ENCODE assay signal across 17 cellular contexts in the genomic region with DNA sequence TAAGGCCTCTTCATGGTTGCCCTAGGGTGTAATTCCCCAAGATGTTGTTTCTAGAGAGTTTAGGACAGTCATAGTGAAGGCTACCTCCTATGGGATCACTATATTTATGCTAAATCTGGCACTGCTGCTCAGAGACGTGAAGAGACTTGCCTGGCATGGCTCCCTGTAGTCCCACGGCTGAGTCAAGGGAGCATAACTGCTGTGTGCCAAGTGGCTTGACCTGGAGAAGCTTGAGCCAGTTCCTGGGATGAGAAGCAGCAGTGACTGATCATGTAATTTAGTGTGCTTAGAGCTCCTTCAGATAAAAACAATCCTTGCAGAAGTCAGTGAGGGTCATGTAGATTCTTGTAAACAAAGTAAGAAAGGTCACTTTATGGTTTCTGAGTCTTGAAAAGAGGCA.
A peak's percentile ranks its signal among the peaks of the same experiment; 100 is the strongest.
DNase-seq lines count a peak whose midpoint lies in the region; ATAC-seq and TF ChIP-seq lines count a peak whose summit lies in the region.
"Had no signal": no experiment of that assay in that cellular context is flagged by ENCODE, and none has a peak within 500 bp of the region (broad histone marks: within the 10 kb centered on the region; RNA-seq: fewer than 3 reads in every experiment).

No MANE protein-coding gene starts in this region.

- DNase-seq in GM03348 (ENCODE audit: low spot score) (peak; percentile 49), PC-9 (no peak), fibroblast of gingiva (ENCODE audit: low read depth) (peak; percentile 73), trophoblast cell (no peak), activated T-cell treated with anti-CD3 and anti-CD28 coated beads for 4 hours (no peak), Caco-2 (no peak), spleen (no peak)
- DNase-seq in natural killer cell treated with Interleukin-12 subunit alpha and Interleukin-12 subunit beta and Interleukin-15 and Interleukin-18, amount 100 ng/mL, for 72 hours (ENCODE audit: low spot score) = no peak
- DNase-seq: activated CD8-positive, alpha-beta memory T cell treated with anti-CD3 and anti-CD28 coated beads for 24 hours; activated naive CD4-positive, alpha-beta T cell treated with anti-CD3 and anti-CD28 coated beads for 36 hours; C1 segment of cervical spinal cord; GDM1; mesendoderm; SHP77; stimulated activated naive CD8-positive, alpha-beta T cell treated with anti-CD3 and anti-CD28 coated beads, Interleukin-15, amount 100 ng/mL, for 72 hours had no signal

- H3K9me2 ChIP-seq in PC-9 (ENCODE audit: insufficient read depth) = no peaks in the 10 kb centered on the region

- no peaks in the 10 kb centered on the region for H3K36me3 Mint-ChIP-seq in natural killer cell treated with Interleukin-12 subunit alpha and Interleukin-12 subunit beta and Interleukin-15 and Interleukin-18, amount 100 ng/mL, for 72 hours
- H3K36me3 Mint-ChIP-seq in Caco-2 (ENCODE audit: insufficient read depth, unreplicated experiment) = no peaks in the 10 kb centered on the region

- WGBS in trophoblast cell (ENCODE audit: extremely low coverage, insufficient coverage, insufficient read length) = no CpG with 5 or more reads among the region's 2 CpGs
- WGBS in spleen, 5 donors = 55 to 75% (median 67%) methylated on average over 2 of the region's 2 CpGs

- peak overlapping the region; percentile 64 for H2AK5ac ChIP-seq in trophoblast cell (ENCODE audit: low read length)

- H3K79me1 ChIP-seq in trophoblast cell (ENCODE audit: low read length) = peaks cover 4% of the 10 kb centered on the region

- H3K23ac ChIP-seq in trophoblast cell (ENCODE audit: low read length) = no peak overlapping the region

- H3K14ac ChIP-seq in trophoblast cell (ENCODE audit: low read length) = peak overlapping the region; percentile 70

- CTCF ChIA-PET in PC-9 (lab: Charles Lee) (no interaction called here), Caco-2 (lab: Charles Lee) (no interaction called here)

- H4K20me1 ChIP-seq in PC-9 (ENCODE audit: insufficient read depth) = no peaks in the 10 kb centered on the region

- H2BK120ac ChIP-seq in trophoblast cell (ENCODE audit: insufficient read depth, low read length, poor library complexity) = no peak overlapping the region

- peak overlapping the region; percentile 52; the same call in 1 of the 2 replicates for H2AFZ ChIP-seq in PC-9
- H2AFZ ChIP-seq in trophoblast cell (ENCODE audit: insufficient read depth, low read length, poor library complexity) = no peak overlapping the region
- H2AFZ ChIP-seq: hepatocyte had no signal

- H3K36me3 ChIP-seq in PC-9 (ENCODE audit: low read depth) = no peaks in the 10 kb centered on the region
- H3K36me3 ChIP-seq in trophoblast cell (ENCODE audit: control insufficient read depth in 1 of 2, insufficient read depth in 2 of 2, low read length in 2 of 2) = no peaks in the 10 kb centered on the region
- H3K36me3 ChIP-seq in Caco-2 (ENCODE audit: control insufficient read depth, insufficient read depth, low read length) = no peaks in the 10 kb centered on the region
- H3K36me3 ChIP-seq in spleen = no peaks in the 10 kb centered on the region

- intact Hi-C loops in PC-9 (cut with micrococcal nuclease; ENCODE audit: unreplicated experiment) (no loop called here), Caco-2 (cut with micrococcal nuclease; ENCODE audit: unreplicated experiment) (no loop called here), spleen (cut with DNase I; ENCODE audit: low total_unique reads) (no loop called here)

- no peak overlapping the region for H3K4me3 Mint-ChIP-seq in natural killer cell treated with Interleukin-12 subunit alpha and Interleukin-12 subunit beta and Interleukin-15 and Interleukin-18, amount 100 ng/mL, for 72 hours
- H3K4me3 Mint-ChIP-seq in Caco-2 (ENCODE audit: unreplicated experiment) = no peak overlapping the region
- H3K4me3 Mint-ChIP-seq: activated naive CD4-positive, alpha-beta T cell treated with anti-CD3 and anti-CD28 coated beads for 36 hours; stimulated activated naive CD8-positive, alpha-beta T cell treated with anti-CD3 and anti-CD28 coated beads, Interleukin-15, amount 100 ng/mL, for 72 hours had no signal

- no peak overlapping the region for H3K18ac ChIP-seq in trophoblast cell (ENCODE audit: low read length)

- H3K4me1 ChIP-seq in PC-9 (replicated peaks; ENCODE audit: insufficient read depth) = no peaks in the 10 kb centered on the region
- H3K4me1 ChIP-seq in trophoblast cell (ENCODE audit: control insufficient read depth in 1 of 2, insufficient read depth in 2 of 2, low read length in 2 of 2) = peaks cover 4% of the 10 kb centered on the region in 2 experiments
- peaks cover 21% of the 10 kb centered on the region for H3K4me1 ChIP-seq in Caco-2
- no peaks in the 10 kb centered on the region for H3K4me1 ChIP-seq in spleen

- H4K8ac ChIP-seq in trophoblast cell (ENCODE audit: low read depth, low read length) = no peak overlapping the region

- H3K27ac Mint-ChIP-seq in natural killer cell treated with Interleukin-12 subunit alpha and Interleukin-12 subunit beta and Interleukin-15 and Interleukin-18, amount 100 ng/mL, for 72 hours = no peak overlapping the region
- H3K27ac Mint-ChIP-seq in Caco-2 (ENCODE audit: unreplicated experiment) = no peak overlapping the region
- H3K27ac Mint-ChIP-seq: activated naive CD4-positive, alpha-beta T cell treated with anti-CD3 and anti-CD28 coated beads for 36 hours; progenitor cell of endocrine pancreas; stimulated activated naive CD8-positive, alpha-beta T cell treated with anti-CD3 and anti-CD28 coated beads, Interleukin-15, amount 100 ng/mL, for 72 hours had no signal

- BruUV-seq in PC-9 (replicated peaks; lab: Mats Ljungman, UMichigan) = no TSS peak
- BruUV-seq in Caco-2 (replicated peaks; lab: Mats Ljungman, UMichigan) = no TSS peak

- H3K9ac ChIP-seq in trophoblast cell (ENCODE audit: low read length) = no peak overlapping the region

- H3K4me3 ChIP-seq in PC-9 (no peak overlapping the region), trophoblast cell (ENCODE audit: low read depth, low read length) (no peak overlapping the region), Caco-2 (ENCODE audit: low read depth, low read length) (no peak overlapping the region), spleen (no peak overlapping the region)
- H3K4me3 ChIP-seq: hepatocyte had no signal

- no peak overlapping the region for H2BK5ac ChIP-seq in trophoblast cell (ENCODE audit: low read depth, low read length, poor library complexity)

- H3K27me3 Mint-ChIP-seq in natural killer cell treated with Interleukin-12 subunit alpha and Interleukin-12 subunit beta and Interleukin-15 and Interleukin-18, amount 100 ng/mL, for 72 hours = peaks cover 12 to 40% of the 10 kb centered on the region in 2 donors
- H3K27me3 Mint-ChIP-seq in Caco-2 (ENCODE audit: insufficient read depth, unreplicated experiment) = no peaks in the 10 kb centered on the region
- H3K27me3 Mint-ChIP-seq: progenitor cell of endocrine pancreas; stimulated activated naive CD8-positive, alpha-beta T cell treated with anti-CD3 and anti-CD28 coated beads, Interleukin-15, amount 100 ng/mL, for 72 hours had no signal

- ATAC-seq in natural killer cell treated with Interleukin-12 subunit alpha and Interleukin-12 subunit beta and Interleukin-15 and Interleukin-18, amount 100 ng/mL, for 72 hours = no peak
- ATAC-seq: stimulated activated naive CD8-positive, alpha-beta T cell treated with anti-CD3 and anti-CD28 coated beads, Interleukin-15, amount 100 ng/mL, for 72 hours had no signal

- H3F3A ChIP-seq in PC-9 (ENCODE audit: insufficient read depth, low read depth) = no peaks in the 10 kb centered on the region

- H3K4me2 ChIP-seq in PC-9 (no peak overlapping the region), trophoblast cell (ENCODE audit: low read length) (no peak overlapping the region)
- H3K4me2 ChIP-seq: hepatocyte had no signal

- H2BK12ac ChIP-seq in trophoblast cell (ENCODE audit: low read length) = peak overlapping the region; percentile 82

- POLR2A ChIA-PET in PC-9 (lab: Charles Lee; ENCODE audit: unreplicated experiment) (no interaction called here), Caco-2 (lab: Charles Lee) (no interaction called here)

- H3K4me1 Mint-ChIP-seq in natural killer cell treated with Interleukin-12 subunit alpha and Interleukin-12 subunit beta and Interleukin-15 and Interleukin-18, amount 100 ng/mL, for 72 hours (ENCODE audit: low read depth in 2 of 2) = no peaks in the 10 kb centered on the region
- peaks cover 19% of the 10 kb centered on the region for H3K4me1 Mint-ChIP-seq in Caco-2 (ENCODE audit: low read depth, unreplicated experiment)
- H3K4me1 Mint-ChIP-seq: stimulated activated naive CD8-positive, alpha-beta T cell treated with anti-CD3 and anti-CD28 coated beads, Interleukin-15, amount 100 ng/mL, for 72 hours had no signal

- no peaks in the 10 kb centered on the region for H3K9me3 Mint-ChIP-seq in natural killer cell treated with Interleukin-12 subunit alpha and Interleukin-12 subunit beta and Interleukin-15 and Interleukin-18, amount 100 ng/mL, for 72 hours
- peaks cover 10% of the 10 kb centered on the region for H3K9me3 Mint-ChIP-seq in Caco-2 (ENCODE audit: unreplicated experiment)
- H3K9me3 Mint-ChIP-seq: activated naive CD4-positive, alpha-beta T cell treated with anti-CD3 and anti-CD28 coated beads for 36 hours; stimulated activated naive CD8-positive, alpha-beta T cell treated with anti-CD3 and anti-CD28 coated beads, Interleukin-15, amount 100 ng/mL, for 72 hours had no signal

- no peak overlapping the region for H3K27ac ChIP-seq in PC-9
- H3K27ac ChIP-seq in trophoblast cell (ENCODE audit: low read depth, low read length) = no peak overlapping the region
- H3K27ac ChIP-seq in spleen = no peak overlapping the region
- H3K27ac ChIP-seq: hepatocyte had no signal

- no peak overlapping the region for H3K4ac ChIP-seq in trophoblast cell (ENCODE audit: low read depth, low read length)

- H3K27me3 ChIP-seq in PC-9 (ENCODE audit: insufficient read depth, low read depth) (no peaks in the 10 kb centered on the region), trophoblast cell (ENCODE audit: insufficient read depth, low read length) (no peaks in the 10 kb centered on the region), Caco-2 (replicated peaks; ENCODE audit: control insufficient read depth, insufficient read depth, low read length) (no peaks in the 10 kb centered on the region), spleen (replicated peaks in 1 of 7) (peaks cover 0 to 6% (median 0%) of the 10 kb centered on the region in 7 donors)
- H3K27me3 ChIP-seq: hepatocyte had no signal

- H4K91ac ChIP-seq in trophoblast cell (ENCODE audit: low read depth, low read length) = peak overlapping the region; percentile 61

- no peak for TF ChIP-seq POLR2A in spleen (IDR thresholded peaks at IDR 0.05)

- TF ChIP-seq CTCF in PC-9 (conservative IDR thresholded peaks at IDR 0.05) = no peak
- no peak for TF ChIP-seq CTCF in Caco-2 (IDR thresholded peaks at IDR 0.05; ENCODE audit: insufficient read depth in 1 of 2, low read depth in 1 of 2, low read length in 1 of 2, severe bottlenecking in 1 of 2, unreplicated experiment in 1 of 2)
- TF ChIP-seq CTCF in spleen (IDR thresholded peaks at IDR 0.05 in 8 of 11, conservative IDR thresholded peaks at IDR 0.05 in 3 of 11) = no peak

- H4K12ac ChIP-seq in trophoblast cell (ENCODE audit: low read depth, low read length) = no peak overlapping the region

- H3K79me2 ChIP-seq in PC-9 (ENCODE audit: low read depth) (no peaks in the 10 kb centered on the region), trophoblast cell (ENCODE audit: control insufficient read depth, insufficient read depth, low read length, poor library complexity) (peaks cover 2% of the 10 kb centered on the region)
- H3K79me2 ChIP-seq: hepatocyte had no signal

- H3K9me3 ChIP-seq in PC-9 (ENCODE audit: insufficient read depth, low read depth) (peaks cover 12% of the 10 kb centered on the region), trophoblast cell (ENCODE audit: insufficient read depth, low read depth, low read length) (no peaks in the 10 kb centered on the region), Caco-2 (no peaks in the 10 kb centered on the region), spleen (no peaks in the 10 kb centered on the region)

Comparison
In these comparisons a context has a peak if more than half of its experiments do, and no peak if none do; other contexts are left out.
1. DNase-seq: peak in GM03348 (single experiment) and fibroblast of gingiva (single experiment); none in PC-9 (0 of 2), trophoblast cell (0 of 2), natural killer cell treated with Interleukin-12 subunit alpha and Interleukin-12 subunit beta and Interleukin-15 and Interleukin-18, amount 100 ng/mL, for 72 hours (single experiment), activated T-cell treated with anti-CD3 and anti-CD28 coated beads for 4 hours (single experiment), Caco-2 (0 of 2) and spleen (single experiment).